In the genomic region with DNA sequence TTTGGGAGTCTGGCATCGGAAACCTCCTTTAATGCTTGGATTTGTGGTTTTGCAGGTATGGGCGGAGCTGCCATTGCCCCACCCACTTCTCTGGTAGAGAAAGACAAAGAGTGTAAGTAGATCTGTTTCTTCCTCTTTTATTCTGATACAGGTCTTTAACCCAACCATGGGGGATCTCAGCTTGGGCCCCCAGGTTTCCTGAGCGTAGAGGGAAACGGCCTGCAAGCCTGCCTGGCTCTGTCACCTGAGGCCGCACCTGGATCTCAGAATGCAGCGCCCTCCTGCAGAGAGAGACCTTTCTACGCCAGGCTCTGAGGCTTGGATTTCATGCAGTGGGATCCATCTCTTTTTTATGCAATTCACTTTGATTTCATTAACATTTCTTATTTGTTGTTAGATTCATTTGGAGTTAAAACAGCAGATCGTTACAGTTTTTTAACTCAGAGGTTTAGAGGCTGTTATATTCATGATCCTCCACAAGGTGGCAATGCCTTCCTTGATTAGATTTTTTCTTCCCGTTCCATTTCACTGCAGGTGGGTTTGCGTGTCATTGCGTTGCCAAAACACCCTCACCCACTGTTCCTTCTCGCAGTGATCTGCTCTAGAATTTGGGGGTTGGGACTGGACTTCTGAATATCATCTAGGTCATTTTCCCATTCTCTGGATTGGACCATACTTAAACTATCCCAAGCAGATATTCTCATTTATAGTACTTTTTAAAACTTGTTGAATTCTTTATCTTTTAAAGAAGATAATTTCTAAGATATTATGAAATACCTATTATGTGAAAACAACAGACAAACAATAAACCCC, we compare ENCODE assay signal across 8 cellular contexts. TPM values are rescaled to one million over a fixed set of nuclear protein-coding genes. Genes with fewer than 3 reads are reported as not detected.
DNase-seq lines count a peak whose midpoint lies in the region; ATAC-seq and TF ChIP-seq lines count a peak whose summit lies in the region.

No MANE protein-coding gene starts in this region.

- intact Hi-C loops in PC-9 (cut with micrococcal nuclease; ENCODE audit: unreplicated experiment) (loop anchor here (1.0 kb wide), 3 partner anchors 93 to 297 kb away; partner anchors contain the start of gene PFKFB3), mammary epithelial cell (cut with micrococcal nuclease) (loop anchor here (1.0 kb wide), 2 partner anchors 93 to 292 kb away; partner anchors contain the start of gene PFKFB3), uterus (cut with DNase I; ENCODE audit: low total_unique reads) (loop anchor here (5.0 kb wide), 2 partner anchors 93 to 293 kb away; partner anchors contain the start of gene PFKFB3)

- POLR2A ChIA-PET in PC-9 (lab: Charles Lee; ENCODE audit: unreplicated experiment) = no interaction called here

- H3F3A ChIP-seq in PC-9 (ENCODE audit: insufficient read depth, low read depth) = 0 out of 2 replicates have a peak, but pooled peaks cover 6% of the 10 kb centered on the region

- TF ChIP-seq POLR2A in uterus (IDR thresholded peaks at IDR 0.05) = no peak

- H3K4me3 ChIP-seq in BE2C (ENCODE audit: low read depth, low read length) = no peak overlapping the region
- no peak overlapping the region for H3K4me3 ChIP-seq in GM12875 (ENCODE audit: low read depth, low read length)
- no peak overlapping the region for H3K4me3 ChIP-seq in PC-9
- no peak overlapping the region for H3K4me3 ChIP-seq in mammary epithelial cell (replicated peaks in 1 of 3; ENCODE audit: insufficient read depth in 1 of 3, low read depth in 2 of 3, low read length in 3 of 3)
- H3K4me3 ChIP-seq in uterus = no peak overlapping the region

- DNase-seq in BE2C = no peak
- DNase-seq in PC-9 = peak in 1 of 2 experiments; percentile 31
- peak; percentile 14 for DNase-seq in mammary epithelial cell
- DNase-seq in kidney tubule cell (ENCODE audit: low spot score) = peak; percentile 68
- no peak for DNase-seq in uterus

- dilution Hi-C loops in mammary epithelial cell (cut with HindIII; ENCODE audit: low sequenced_read_pairs) = no loop called here

- H3K9me3 ChIP-seq in BE2C (no peaks in the 10 kb centered on the region), PC-9 (ENCODE audit: insufficient read depth, low read depth) (no peaks in the 10 kb centered on the region), mammary epithelial cell (replicated peaks; ENCODE audit: insufficient read depth, low read length) (no peaks in the 10 kb centered on the region), uterus (no peaks in the 10 kb centered on the region)

- no peak overlapping the region for H3K9ac ChIP-seq in mammary epithelial cell (ENCODE audit: insufficient read depth, low read length)

- H3K79me2 ChIP-seq in PC-9 (ENCODE audit: low read depth) = 0 out of 2 replicates have a peak, but pooled peaks cover 3% of the 10 kb centered on the region
- H3K79me2 ChIP-seq in mammary epithelial cell (ENCODE audit: insufficient read depth, low read length) = peaks cover 35% of the 10 kb centered on the region

- no peaks in the 10 kb centered on the region for H3K4me1 ChIP-seq in BE2C
- peaks cover 9% of the 10 kb centered on the region; the same call in 1 of the 2 replicates for H3K4me1 ChIP-seq in PC-9 (replicated peaks; ENCODE audit: insufficient read depth)
- H3K4me1 ChIP-seq in mammary epithelial cell (ENCODE audit: insufficient read depth, low read length) = peaks cover 6% of the 10 kb centered on the region
- no peaks in the 10 kb centered on the region for H3K4me1 ChIP-seq in uterus

- CTCF ChIA-PET in PC-9 (lab: Charles Lee) = interaction anchor here (0.6 kb wide), 2 partner anchors 72 to 293 kb away, joined by 3 read pairs; no protein-coding TSS in a partner anchor
- CTCF ChIA-PET in mammary epithelial cell (lab: Charles Lee; ENCODE audit: low non-redundant PET) = no interaction called here

- no peaks in the 10 kb centered on the region for H4K20me1 ChIP-seq in PC-9 (ENCODE audit: insufficient read depth)
- H4K20me1 ChIP-seq in mammary epithelial cell (ENCODE audit: insufficient read depth, low read length) = no peaks in the 10 kb centered on the region

- H3K4me2 ChIP-seq in PC-9 = no peak overlapping the region
- H3K4me2 ChIP-seq in mammary epithelial cell (ENCODE audit: insufficient read depth, low read depth, low read length) = no peak overlapping the region

- H3K27ac ChIP-seq in PC-9 = no peak overlapping the region
- H3K27ac ChIP-seq in mammary epithelial cell (ENCODE audit: insufficient read depth, low read depth, low read length) = no peak overlapping the region
- no peak overlapping the region for H3K27ac ChIP-seq in uterus

- WGBS in mammary epithelial cell (ENCODE audit: low coverage, missing lambda C conversion rate) = 45% methylated on average over 12 of the region's 12 CpGs

- TF ChIP-seq CTCF in BE2C (IDR thresholded peaks at IDR 0.05; ENCODE audit: low read depth, low read length) = peak; percentile 61
- TF ChIP-seq CTCF in GM12875 (IDR thresholded peaks at IDR 0.05; ENCODE audit: borderline replicate concordance, insufficient read depth, low read depth, low read length) = peak; percentile 47; the same call in 1 of the 2 replicates
- peak; percentile 80 for TF ChIP-seq CTCF in PC-9 (conservative IDR thresholded peaks at IDR 0.05)
- peak; percentile 38 to 53 for TF ChIP-seq CTCF in mammary epithelial cell (conservative IDR thresholded peaks at IDR 0.05 in 1 of 2, IDR thresholded peaks at IDR 0.05 in 1 of 2; ENCODE audit: extremely low read depth in 1 of 2, insufficient read depth in 1 of 2, low read depth in 1 of 2, low read length in 2 of 2)
- peak; percentile 69 to 77 (median 74) for TF ChIP-seq CTCF in uterus (IDR thresholded peaks at IDR 0.05)

- H3K36me3 ChIP-seq in BE2C = peaks cover 80% of the 10 kb centered on the region
- H3K36me3 ChIP-seq in PC-9 (ENCODE audit: low read depth) = peaks cover 4% of the 10 kb centered on the region; the same call in 1 of the 2 replicates
- H3K36me3 ChIP-seq in mammary epithelial cell (ENCODE audit: insufficient read depth, low read length) = peaks cover 44% of the 10 kb centered on the region
- H3K36me3 ChIP-seq in uterus = no peaks in the 10 kb centered on the region

- H3K9me2 ChIP-seq in PC-9 (ENCODE audit: insufficient read depth) = no peaks in the 10 kb centered on the region

- ATAC-seq in GM19328 (IDR thresholded peaks at IDR 0.05; ENCODE audit: unreplicated experiment) (no peak), HG02571 (IDR thresholded peaks at IDR 0.05; ENCODE audit: unreplicated experiment) (no peak)

- no peaks in the 10 kb centered on the region for H3K27me3 ChIP-seq in BE2C
- H3K27me3 ChIP-seq in PC-9 (ENCODE audit: insufficient read depth, low read depth) = no peaks in the 10 kb centered on the region
- no peaks in the 10 kb centered on the region for H3K27me3 ChIP-seq in mammary epithelial cell (ENCODE audit: insufficient read depth, low read length)
- H3K27me3 ChIP-seq in uterus = no peaks in the 10 kb centered on the region

- no peak overlapping the region for H2AFZ ChIP-seq in PC-9
- no peak overlapping the region for H2AFZ ChIP-seq in mammary epithelial cell (ENCODE audit: low read depth, low read length)

- in situ Hi-C loops in mammary epithelial cell (cut with MboI; ENCODE audit: low sequenced_read_pairs in 2 of 2) = loop anchor here in 1 of 2 donors (10.0 kb wide), 1 partner anchor 296 kb away; no protein-coding TSS in a partner anchor

- BruUV-seq in PC-9 (replicated peaks; lab: Mats Ljungman, UMichigan) (no TSS peak), mammary epithelial cell (replicated peaks; lab: Mats Ljungman, UMichigan) (no TSS peak)

RNA-seq across cellular contexts. Expression of gene RBM17, which starts 20.0 kb away (rescaled TPM):
- polyA plus RNA-seq in BE2C (2012; ENCODE audit: insufficient read depth, insufficient read length, low read depth) = 128 TPM
- total RNA-seq in PC-9 (2021) = 98.2 and 131 TPM in 2 replicates
- total RNA-seq in mammary epithelial cell = 100 to 1,000 TPM in 1 of 2 donors, 10 to 100 TPM in 1; 31.5 to 120 TPM
- polyA plus RNA-seq in mammary epithelial cell = 22.3 TPM
- polyA minus RNA-seq in mammary epithelial cell = 24.2 TPM
- total RNA-seq in uterus = 100 to 1,000 TPM in 3 of 4 donors, 10 to 100 TPM in 1; 64.4 to 163 (median 146) TPM

RNA-seq across cellular contexts. Expression of gene IL2RA, which starts 46.7 kb away (rescaled TPM):
- not detected for polyA plus RNA-seq in BE2C (2012; ENCODE audit: insufficient read depth, insufficient read length, low read depth)
- total RNA-seq in PC-9 (2021) (not detected in 2 replicates), mammary epithelial cell (not detected), uterus (under 1 TPM in 2 of 4 donors, not detected in 2; 0.15 to 0.28 TPM)
- polyA plus RNA-seq in mammary epithelial cell = not detected
- not detected for polyA minus RNA-seq in mammary epithelial cell

Comparison
In these comparisons a context has a peak if more than half of its experiments do, and no peak if none do; other contexts are left out.
1. DNase-seq: peak in mammary epithelial cell (single experiment) and kidney tubule cell (single experiment); none in BE2C (single experiment) and uterus (0 of 2).
2. Peak in every context shown above with its lines, with median percentiles within 50 percentile points of each other: CTCF ChIP-seq.